Comparison of ENCODE assay signal across 7 cellular contexts in the genomic region with DNA sequence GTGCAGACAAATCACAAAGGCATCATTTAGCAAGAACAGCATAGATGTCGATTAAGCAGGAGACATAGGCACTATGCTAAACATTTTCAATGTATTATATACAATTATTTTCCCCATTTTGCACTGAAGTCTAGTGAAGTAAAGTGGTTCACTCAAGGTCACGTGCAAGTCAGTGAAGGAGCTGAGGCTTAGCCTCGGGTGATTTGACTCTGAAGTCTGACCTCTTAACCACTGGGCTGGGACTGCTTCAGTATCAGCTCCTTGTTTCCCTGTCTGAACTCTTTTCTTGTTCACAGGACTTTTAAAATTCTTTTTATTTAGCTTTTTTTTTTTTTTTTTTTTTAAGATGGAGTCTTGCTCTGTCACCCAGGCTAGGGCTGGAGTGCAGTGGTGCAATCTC.
"Had no signal": no experiment of that assay in that cellular context is flagged by ENCODE, and none has a peak within 500 bp of the region (broad histone marks: within the 10 kb centered on the region; RNA-seq: fewer than 3 reads in every experiment).

No MANE protein-coding gene starts in this region.

- H3K27ac Mint-ChIP-seq: HFFc6 had no signal

- DNase-seq: GM23248, GOT3, H7, HFFc6, IMR-90 had no signal

- H3K4me3 Mint-ChIP-seq: HFFc6 had no signal

- ATAC-seq: HCT116, K562 had no signal
